23 cellular contexts compared by ENCODE assay signal in the genomic region with DNA sequence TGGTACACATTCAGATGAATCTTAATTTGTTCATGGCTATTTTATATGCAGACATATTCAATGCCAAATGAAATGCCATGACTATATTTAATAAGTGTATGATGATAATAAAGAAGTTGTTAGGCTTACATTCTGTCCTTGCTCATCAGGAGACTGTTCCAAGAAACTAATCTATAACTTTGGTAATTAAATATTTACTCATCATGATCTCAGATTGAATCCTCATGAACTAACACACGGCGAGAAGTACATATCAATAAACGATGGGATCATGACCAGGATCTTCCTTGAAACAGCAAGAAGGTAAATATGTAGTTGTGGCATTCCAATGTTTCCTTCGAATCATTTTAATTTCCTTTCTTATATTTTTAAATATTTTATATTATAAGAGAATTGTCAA.
"Had no signal": no experiment of that assay in that cellular context is flagged by ENCODE, and none has a peak within 500 bp of the region (broad histone marks: within the 10 kb centered on the region; RNA-seq: fewer than 3 reads in every experiment).

No MANE protein-coding gene starts in this region.

- H3K36me3 ChIP-seq: colonic mucosa, esophagus muscularis mucosa, esophagus squamous epithelium, gastrocnemius medialis, gastroesophageal sphincter, heart left ventricle, heart right ventricle had no signal

- H3K4me3 ChIP-seq: colonic mucosa, coronary artery, dorsolateral prefrontal cortex, esophagus muscularis mucosa, esophagus squamous epithelium, gastrocnemius medialis, gastroesophageal sphincter, heart left ventricle, heart right ventricle had no signal

- H3K27ac ChIP-seq: colonic mucosa, coronary artery, dorsolateral prefrontal cortex, epithelial cell of prostate, esophagus muscularis mucosa, esophagus squamous epithelium, foreskin keratinocyte, gastrocnemius medialis, gastroesophageal sphincter, heart left ventricle, heart right ventricle had no signal

- ATAC-seq: effector memory CD8-positive, alpha-beta T cell; esophagus mucosa; gastrocnemius medialis; gastroesophageal sphincter; heart left ventricle; heart right ventricle had no signal

- H3K9me3 ChIP-seq: colonic mucosa, esophagus muscularis mucosa, esophagus squamous epithelium, gastrocnemius medialis, gastroesophageal sphincter, heart left ventricle, heart right ventricle had no signal

- H3K4me1 ChIP-seq: colonic mucosa, esophagus muscularis mucosa, esophagus squamous epithelium, foreskin keratinocyte, gastrocnemius medialis, gastroesophageal sphincter, heart right ventricle had no signal

- H3K27me3 ChIP-seq: colonic mucosa, heart left ventricle had no signal

- DNase-seq: colonic mucosa; cortex of kidney; dermis blood vessel endothelial cell; dorsolateral prefrontal cortex; effector CD4-positive, alpha-beta T cell; effector CD8-positive, alpha-beta T cell; effector memory CD4-positive, alpha-beta T cell; effector memory CD8-positive, alpha-beta T cell; endodermal cell; erythroblast; esophagus squamous epithelium; foreskin keratinocyte; foreskin melanocyte; gastrocnemius medialis; glutamatergic neuron; head of caudate nucleus; heart left ventricle; heart right ventricle had no signal
